ENCODE assay signal across 11 cellular contexts in genomic region chr3:182717216-182717615, GRCh38.
A peak's percentile ranks its signal among the peaks of the same experiment; 100 is the strongest.
DNase-seq lines count a peak whose midpoint lies in the region; ATAC-seq and TF ChIP-seq lines count a peak whose summit lies in the region.
"Had no signal": no experiment of that assay in that cellular context is flagged by ENCODE, and none has a peak within 500 bp of the region (broad histone marks: within the 10 kb centered on the region; RNA-seq: fewer than 3 reads in every experiment).

No MANE protein-coding gene starts in this region.

- ATAC-seq in HG02870 (IDR thresholded peaks at IDR 0.05; ENCODE audit: unreplicated experiment) (peak; percentile 96), upper lobe of right lung (peak; percentile 78)
- ATAC-seq: right cardiac atrium; stimulated activated naive CD8-positive, alpha-beta T cell treated with anti-CD3 and anti-CD28 coated beads, Interleukin-15, Interleukin-2, amounts not matched to agents 100 U/mL and 50 U/mL, for 24 hours had no signal

- BruUV-seq in mammary epithelial cell (replicated peaks; lab: Mats Ljungman, UMichigan) = no TSS peak

- H4K20me1 ChIP-seq in mammary epithelial cell (ENCODE audit: insufficient read depth, low read length) = no peaks in the 10 kb centered on the region
- H4K20me1 ChIP-seq in Loucy (ENCODE audit: insufficient read depth, low read length, poor library complexity, severe bottlenecking) = no peaks in the 10 kb centered on the region

- H3K4me3 ChIP-seq in mammary epithelial cell (replicated peaks in 1 of 3; ENCODE audit: insufficient read depth in 1 of 3, low read depth in 2 of 3, low read length in 3 of 3) (no peak overlapping the region), breast epithelium (no peak overlapping the region), Loucy (ENCODE audit: low read length, poor library complexity, severe bottlenecking) (no peak overlapping the region), upper lobe of right lung (no peak overlapping the region)
- H3K4me3 ChIP-seq: colonic mucosa had no signal

- no peak for TF ChIP-seq POLR2A in breast epithelium (IDR thresholded peaks at IDR 0.05)

- H3K36me3 ChIP-seq in mammary epithelial cell (ENCODE audit: insufficient read depth, low read length) = no peaks in the 10 kb centered on the region
- no peaks in the 10 kb centered on the region for H3K36me3 ChIP-seq in breast epithelium
- no peaks in the 10 kb centered on the region for H3K36me3 ChIP-seq in Loucy (ENCODE audit: insufficient read depth, low read length)
- H3K36me3 ChIP-seq in upper lobe of right lung = no peaks in the 10 kb centered on the region
- H3K36me3 ChIP-seq: colonic mucosa had no signal

- H3F3A ChIP-seq in Loucy (ENCODE audit: low read depth) = no peaks in the 10 kb centered on the region

- intact Hi-C loops in mammary epithelial cell (cut with micrococcal nuclease) (loop anchor here (10.0 kb wide), 1 partner anchor 378 kb away; the partner anchor contains the start of gene MCCC1), breast epithelium (cut with DNase I; ENCODE audit: low total_unique reads) (no loop called here), upper lobe of right lung (cut with DNase I) (no loop called here)

- H3K27me3 ChIP-seq in mammary epithelial cell (ENCODE audit: insufficient read depth, low read length) = no peaks in the 10 kb centered on the region
- H3K27me3 ChIP-seq in breast epithelium = no peaks in the 10 kb centered on the region
- H3K27me3 ChIP-seq in Loucy (ENCODE audit: insufficient read depth, low read length, poor library complexity, severe bottlenecking) = no peaks in the 10 kb centered on the region
- no peaks in the 10 kb centered on the region for H3K27me3 ChIP-seq in upper lobe of right lung
- H3K27me3 ChIP-seq: colonic mucosa had no signal

- 45% methylated on average over 2 of the region's 2 CpGs for WGBS in mammary epithelial cell (ENCODE audit: low coverage, missing lambda C conversion rate)

- dilution Hi-C loops in mammary epithelial cell (cut with HindIII; ENCODE audit: low sequenced_read_pairs) = no loop called here

- H2AFZ ChIP-seq in mammary epithelial cell (ENCODE audit: low read depth, low read length) (no peak overlapping the region), Loucy (ENCODE audit: low read length) (peak overlapping the region; percentile 32; the same call in 1 of the 2 replicates)

- DNase-seq in mammary epithelial cell (peak; percentile 14), breast epithelium (ENCODE audit: low spot score in 2 of 2) (no peak), upper lobe of right lung (no peak), HPDE6-E6E7 (ENCODE audit: extremely low spot score) (no peak), T-helper 9 cell (no peak)
- no peak for DNase-seq in activated naive CD4-positive, alpha-beta T cell treated with Interleukin-2 at 50 U/mL for 16 hours
- DNase-seq: colonic mucosa; right cardiac atrium; stimulated activated naive CD8-positive, alpha-beta T cell treated with anti-CD3 and anti-CD28 coated beads, Interleukin-15, Interleukin-2, amounts not matched to agents 100 U/mL and 50 U/mL, for 24 hours had no signal

- H3K4me1 ChIP-seq in mammary epithelial cell (ENCODE audit: insufficient read depth, low read length) (no peaks in the 10 kb centered on the region), breast epithelium (no peaks in the 10 kb centered on the region), Loucy (ENCODE audit: insufficient read depth, low read length, poor library complexity, severe bottlenecking) (peaks cover 21% of the 10 kb centered on the region), upper lobe of right lung (no peaks in the 10 kb centered on the region)
- H3K4me1 ChIP-seq: colonic mucosa had no signal

- H3K9me3 ChIP-seq in mammary epithelial cell (replicated peaks; ENCODE audit: insufficient read depth, low read length) = no peaks in the 10 kb centered on the region
- H3K9me3 ChIP-seq in breast epithelium = no peaks in the 10 kb centered on the region
- H3K9me3 ChIP-seq in Loucy (ENCODE audit: insufficient read depth, low read depth, low read length) = no peaks in the 10 kb centered on the region
- H3K9me3 ChIP-seq in upper lobe of right lung = no peaks in the 10 kb centered on the region
- H3K9me3 ChIP-seq: colonic mucosa had no signal

- no peak overlapping the region for H3K27ac ChIP-seq in mammary epithelial cell (ENCODE audit: insufficient read depth, low read depth, low read length)
- no peak overlapping the region for H3K27ac ChIP-seq in breast epithelium
- no peak overlapping the region for H3K27ac ChIP-seq in upper lobe of right lung
- H3K27ac ChIP-seq: colonic mucosa had no signal

- no peaks in the 10 kb centered on the region for H3K9me2 ChIP-seq in Loucy (replicated peaks; ENCODE audit: low read depth, low read length)

- H3K4me2 ChIP-seq in mammary epithelial cell (ENCODE audit: insufficient read depth, low read depth, low read length) = no peak overlapping the region
- H3K4me2 ChIP-seq in Loucy (ENCODE audit: low read depth, low read length, poor library complexity, severe bottlenecking) = no peak overlapping the region

- H3K9ac ChIP-seq in mammary epithelial cell (ENCODE audit: insufficient read depth, low read length) (no peak overlapping the region), Loucy (ENCODE audit: low read depth, low read length, poor library complexity, severe bottlenecking) (no peak overlapping the region)

- no peak for TF ChIP-seq CTCF in mammary epithelial cell (conservative IDR thresholded peaks at IDR 0.05 in 1 of 2, IDR thresholded peaks at IDR 0.05 in 1 of 2; ENCODE audit: extremely low read depth in 1 of 2, insufficient read depth in 1 of 2, low read depth in 1 of 2, low read length in 2 of 2)
- TF ChIP-seq CTCF in breast epithelium (IDR thresholded peaks at IDR 0.05) = no peak
- TF ChIP-seq CTCF in Loucy (conservative IDR thresholded peaks at IDR 0.05; ENCODE audit: low read length) = no peak
- no peak for TF ChIP-seq CTCF in upper lobe of right lung (IDR thresholded peaks at IDR 0.05)

- H3K79me2 ChIP-seq in mammary epithelial cell (ENCODE audit: insufficient read depth, low read length) = no peaks in the 10 kb centered on the region
- no peaks in the 10 kb centered on the region for H3K79me2 ChIP-seq in Loucy (ENCODE audit: insufficient read depth, low read length)

- in situ Hi-C loops in mammary epithelial cell (cut with MboI; ENCODE audit: low sequenced_read_pairs in 2 of 2) = loop anchor here (10.0 kb wide), 1 partner anchor 118 kb away; no protein-coding TSS in a partner anchor

- CTCF ChIA-PET in mammary epithelial cell (lab: Charles Lee; ENCODE audit: low non-redundant PET) = no interaction called here
